Comparison of ENCODE assay signal across 29 cellular contexts in genomic region chr16:54897930-54898329, GRCh38. TPM values are rescaled to one million over a fixed set of nuclear protein-coding genes. Genes with fewer than 3 reads are reported as not detected.
"Had no signal": no experiment of that assay in that cellular context is flagged by ENCODE, and none has a peak within 500 bp of the region (broad histone marks: within the 10 kb centered on the region; RNA-seq: fewer than 3 reads in every experiment).

No MANE protein-coding gene starts in this region.

- H3K9me3 ChIP-seq: lower lobe of right lung, pancreas, prostate gland, thoracic aorta, upper lobe of right lung had no signal

- ATAC-seq: left colon; left lung; lower lobe of right lung; naive thymus-derived CD8-positive, alpha-beta T cell; pancreas; right cardiac atrium; sciatic nerve; stimulated activated memory B cell treated with anti-CD40 and anti-IgM and Interleukin-4, amounts not matched to agents 10 μg/mL and 1 μg/mL and 100 μg/mL, for 72 hours; upper lobe of right lung had no signal

- H3K27me3 Mint-ChIP-seq: stimulated activated memory B cell treated with anti-CD40 and anti-IgM and Interleukin-4, amounts not matched to agents 10 μg/mL and 1 μg/mL and 100 μg/mL, for 72 hours had no signal

- H3K4me3 ChIP-seq: left lung, lower lobe of right lung, pancreas, prostate gland, spleen, suprapubic skin, thoracic aorta, tibial artery, upper lobe of right lung had no signal

- DNase-seq: hypothalamus; immature natural killer cell; kidney; left colon; left lung; lower lobe of right lung; mammary epithelial cell; mesenchymal stem cell; naive thymus-derived CD8-positive, alpha-beta T cell; nucleus accumbens; pancreas; posterior cingulate gyrus; retina; right cardiac atrium; small intestine; spleen; stimulated activated CD4-positive, alpha-beta T cell treated with anti-CD3 and anti-CD28 coated beads, Interleukin-4, amount 100 ng/mL, for 24 hours; tibial artery; trophoblast cell; upper lobe of right lung had no signal

- H3K36me3 ChIP-seq: left lung, lower lobe of right lung, pancreas, prostate gland, spleen, suprapubic skin, thoracic aorta, upper lobe of right lung had no signal

- H3K27ac Mint-ChIP-seq: immature natural killer cell; naive thymus-derived CD8-positive, alpha-beta T cell; nephron; stimulated activated memory B cell treated with anti-CD40 and anti-IgM and Interleukin-4, amounts not matched to agents 10 μg/mL and 1 μg/mL and 100 μg/mL, for 72 hours; stimulated activated naive CD8-positive, alpha-beta T cell treated with anti-CD3 and anti-CD28 coated beads, Interleukin-15, Interleukin-2, amounts not matched to agents 100 ng/mL and 50 ng/mL, for 24 hours had no signal

- H3K27ac ChIP-seq: left lung, lower lobe of right lung, pancreas, prostate gland, spleen, suprapubic skin, thoracic aorta, tibial artery, upper lobe of right lung had no signal

- H3K4me1 ChIP-seq: left lung, lower lobe of right lung, pancreas, prostate gland, spleen, suprapubic skin, tibial artery, upper lobe of right lung had no signal

- H3K27me3 ChIP-seq: left lung, pancreas, spleen, suprapubic skin, tibial artery, upper lobe of right lung had no signal

- H3K4me3 Mint-ChIP-seq: immature natural killer cell; naive thymus-derived CD8-positive, alpha-beta T cell; nephron; neural crest cell; stimulated activated memory B cell treated with anti-CD40 and anti-IgM and Interleukin-4, amounts not matched to agents 10 μg/mL and 1 μg/mL and 100 μg/mL, for 72 hours; stimulated activated naive CD8-positive, alpha-beta T cell treated with anti-CD3 and anti-CD28 coated beads, Interleukin-15, Interleukin-2, amounts not matched to agents 100 ng/mL and 50 ng/mL, for 24 hours had no signal

- H3K36me3 Mint-ChIP-seq: immature natural killer cell; stimulated activated memory B cell treated with anti-CD40 and anti-IgM and Interleukin-4, amounts not matched to agents 10 μg/mL and 1 μg/mL and 100 μg/mL, for 72 hours had no signal

- H3K4me1 Mint-ChIP-seq: immature natural killer cell; naive thymus-derived CD8-positive, alpha-beta T cell; neural crest cell; stimulated activated memory B cell treated with anti-CD40 and anti-IgM and Interleukin-4, amounts not matched to agents 10 μg/mL and 1 μg/mL and 100 μg/mL, for 72 hours had no signal

RNA-seq across cellular contexts. Expression of gene IRX5, which starts 32.7 kb away (rescaled TPM):
- total RNA-seq: left colon; liver; naive thymus-derived CD8-positive, alpha-beta T cell; spleen had no signal
